Comparison of ENCODE assay signal across 1 cellular context in the genomic region with DNA sequence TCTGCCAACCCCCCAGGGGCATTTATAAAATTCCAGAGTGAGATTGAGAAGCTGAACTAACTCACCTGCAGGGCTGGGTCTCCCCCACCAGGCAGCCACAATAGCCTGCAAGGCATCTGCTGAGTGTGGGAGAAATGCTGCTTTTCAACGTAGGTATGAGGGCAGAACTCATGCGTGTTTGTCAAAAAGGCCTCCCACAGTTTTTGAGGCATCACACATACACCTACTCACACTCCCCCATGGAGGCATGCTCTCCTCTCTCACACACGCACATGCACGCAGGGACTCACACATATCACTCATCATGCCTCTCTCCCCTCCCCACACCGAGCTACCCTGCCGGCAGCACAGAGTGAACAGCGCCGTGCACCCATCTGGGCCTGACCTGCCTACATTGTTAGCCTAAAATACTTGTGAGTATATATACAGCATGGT.
TF ChIP-seq lines count a peak whose summit lies in the region.

No MANE protein-coding gene starts in this region.

TF ChIP-seq in GM12878, 131 proteins besides CTCF, POLR2A, EP300 and RAD21 (continued from another document):
- TF ChIP-seq, protein P1, sequence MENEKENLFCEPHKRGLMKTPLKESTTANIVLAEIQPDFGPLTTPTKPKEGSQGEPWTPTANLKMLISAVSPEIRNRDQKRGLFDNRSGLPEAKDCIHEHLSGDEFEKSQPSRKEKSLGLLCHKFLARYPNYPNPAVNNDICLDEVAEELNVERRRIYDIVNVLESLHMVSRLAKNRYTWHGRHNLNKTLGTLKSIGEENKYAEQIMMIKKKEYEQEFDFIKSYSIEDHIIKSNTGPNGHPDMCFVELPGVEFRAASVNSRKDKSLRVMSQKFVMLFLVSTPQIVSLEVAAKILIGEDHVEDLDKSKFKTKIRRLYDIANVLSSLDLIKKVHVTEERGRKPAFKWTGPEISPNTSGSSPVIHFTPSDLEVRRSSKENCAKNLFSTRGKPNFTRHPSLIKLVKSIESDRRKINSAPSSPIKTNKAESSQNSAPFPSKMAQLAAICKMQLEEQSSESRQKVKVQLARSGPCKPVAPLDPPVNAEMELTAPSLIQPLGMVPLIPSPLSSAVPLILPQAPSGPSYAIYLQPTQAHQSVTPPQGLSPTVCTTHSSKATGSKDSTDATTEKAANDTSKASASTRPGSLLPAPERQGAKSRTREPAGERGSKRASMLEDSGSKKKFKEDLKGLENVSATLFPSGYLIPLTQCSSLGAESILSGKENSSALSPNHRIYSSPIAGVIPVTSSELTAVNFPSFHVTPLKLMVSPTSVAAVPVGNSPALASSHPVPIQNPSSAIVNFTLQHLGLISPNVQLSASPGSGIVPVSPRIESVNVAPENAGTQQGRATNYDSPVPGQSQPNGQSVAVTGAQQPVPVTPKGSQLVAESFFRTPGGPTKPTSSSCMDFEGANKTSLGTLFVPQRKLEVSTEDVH (IDR thresholded peaks at IDR 0.05; ENCODE audit: low read depth, partially characterized antibody) = no peak
- TF ChIP-seq HDAC6 (IDR thresholded peaks at IDR 0.05; ENCODE audit: unreplicated experiment) (no peak), TCF3 (IDR thresholded peaks at IDR 0.05; ENCODE audit: borderline replicate concordance, insufficient read depth, low read depth, low read length) (0 out of 2 replicates have a peak, but pooled peaks have one; percentile 18), DPF2 (IDR thresholded peaks at IDR 0.05) (peak; percentile 57; the same call in 1 of the 2 replicates), SIN3A (IDR thresholded peaks at IDR 0.05; ENCODE audit: low read depth, low read length) (no peak), ESRRA (IDR thresholded peaks at IDR 0.05; ENCODE audit: low read length) (no peak), NFXL1 (IDR thresholded peaks at IDR 0.05; ENCODE audit: borderline replicate concordance) (no peak), TBL1XR1 (IDR thresholded peaks at IDR 0.05; ENCODE audit: low read depth, low read length) (no peak), ZNF24 (IDR thresholded peaks at IDR 0.05) (no peak), HCFC1 (IDR thresholded peaks at IDR 0.05; ENCODE audit: low read length) (no peak), ATF7 (IDR thresholded peaks at IDR 0.05; ENCODE audit: low read depth) (peak; percentile 34; the same call in 1 of the 2 replicates), SMARCA5 (IDR thresholded peaks at IDR 0.05) (peak; percentile 11; the same call in 1 of the 2 replicates), SREBF1 (IDR thresholded peaks at IDR 0.05; ENCODE audit: low read length) (no peak), FOXM1 (IDR thresholded peaks at IDR 0.05; ENCODE audit: low read depth, low read length) (peak; percentile 48; the same call in 1 of the 2 replicates), BHLHE40 (IDR thresholded peaks at IDR 0.05; ENCODE audit: borderline replicate concordance in 1 of 2, low read depth in 2 of 2, low read length in 1 of 2) (peak in 1 of 2 experiments; percentile 67; a peak in 2 of 4 replicates), BACH1 (IDR thresholded peaks at IDR 0.05; ENCODE audit: borderline replicate concordance) (no peak), BMI1 (IDR thresholded peaks at IDR 0.05; ENCODE audit: borderline replicate concordance) (no peak), RBBP5 (conservative IDR thresholded peaks at IDR 0.05) (no peak), SREBF2 (IDR thresholded peaks at IDR 0.05; ENCODE audit: low read length) (no peak), BCL11A (IDR thresholded peaks at IDR 0.05; ENCODE audit: low read depth, low read length) (peak; percentile 78; the same call in 1 of the 2 replicates), POLR2AphosphoS5 (IDR thresholded peaks at IDR 0.05; ENCODE audit: low read length) (peak; percentile 52; the same call in 1 of the 2 replicates), SP1 (IDR thresholded peaks at IDR 0.05; ENCODE audit: low read depth, low read length) (peak; percentile 62), RELA (IDR thresholded peaks at IDR 0.05; ENCODE audit: borderline replicate concordance, partially characterized antibody) (no peak), CBX5 (IDR thresholded peaks at IDR 0.05; ENCODE audit: low read depth) (no peak), EED (IDR thresholded peaks at IDR 0.05; ENCODE audit: low read depth) (0 out of 2 replicates have a peak, but pooled peaks have one; percentile 3), MTA3 (IDR thresholded peaks at IDR 0.05; ENCODE audit: borderline replicate concordance, low read length) (no peak), KDM1A (IDR thresholded peaks at IDR 0.05; ENCODE audit: borderline replicate concordance) (no peak), RB1 (IDR thresholded peaks at IDR 0.05; ENCODE audit: borderline replicate concordance) (no peak), RAD51 (IDR thresholded peaks at IDR 0.05) (no peak), EGR1 (IDR thresholded peaks at IDR 0.05; ENCODE audit: borderline replicate concordance in 1 of 2, low read depth in 2 of 2, low read length in 2 of 2) (peak in 1 of 2 experiments; percentile 21; a peak in 1 of 3 replicates), CHD2 (IDR thresholded peaks at IDR 0.05; ENCODE audit: borderline replicate concordance, low read depth, low read length) (no peak; the same call in 1 of the 2 replicates), MTA2 (IDR thresholded peaks at IDR 0.05; ENCODE audit: low read depth) (peak; percentile 68), NBN (IDR thresholded peaks at IDR 0.05) (peak; percentile 52; the same call in 1 of the 2 replicates), IKZF2 (IDR thresholded peaks at IDR 0.05) (peak in 1 of 2 experiments; percentile 32; a peak in 1 of 4 replicates), CBX3 (IDR thresholded peaks at IDR 0.05; ENCODE audit: borderline replicate concordance, low read depth) (no peak), FOXK2 (IDR thresholded peaks at IDR 0.05) (no peak), FOS (IDR thresholded peaks at IDR 0.05; ENCODE audit: borderline replicate concordance, extremely low read depth, insufficient read length) (no peak), MYC (IDR thresholded peaks at IDR 0.05; ENCODE audit: insufficient read depth, insufficient read length, insufficient replicate concordance, low read length, severe bottlenecking) (no peak), PAX5 (IDR thresholded peaks at IDR 0.05; ENCODE audit: borderline replicate concordance, low read depth, low read length) (peak; percentile 87), RFX5 (IDR thresholded peaks at IDR 0.05; ENCODE audit: low read depth, low read length) (no peak), CREB1 (IDR thresholded peaks at IDR 0.05; ENCODE audit: low read depth) (peak; percentile 48; the same call in 1 of the 2 replicates), SIX5 (IDR thresholded peaks at IDR 0.05; ENCODE audit: low read depth, low read length, severe bottlenecking) (no peak), SMC3 (IDR thresholded peaks at IDR 0.05; ENCODE audit: borderline replicate concordance, low read length) (no peak; the same call in 1 of the 2 replicates), ZNF384 (IDR thresholded peaks at IDR 0.05; ENCODE audit: borderline replicate concordance, low read depth, low read length) (no peak), TCF12 (IDR thresholded peaks at IDR 0.05; ENCODE audit: low read depth, low read length) (peak; percentile 75), TARDBP (IDR thresholded peaks at IDR 0.05; ENCODE audit: borderline replicate concordance) (no peak), NRF1 (conservative IDR thresholded peaks at IDR 0.05; ENCODE audit: low read depth, low read length) (no peak)
- TF ChIP-seq, protein P2, sequence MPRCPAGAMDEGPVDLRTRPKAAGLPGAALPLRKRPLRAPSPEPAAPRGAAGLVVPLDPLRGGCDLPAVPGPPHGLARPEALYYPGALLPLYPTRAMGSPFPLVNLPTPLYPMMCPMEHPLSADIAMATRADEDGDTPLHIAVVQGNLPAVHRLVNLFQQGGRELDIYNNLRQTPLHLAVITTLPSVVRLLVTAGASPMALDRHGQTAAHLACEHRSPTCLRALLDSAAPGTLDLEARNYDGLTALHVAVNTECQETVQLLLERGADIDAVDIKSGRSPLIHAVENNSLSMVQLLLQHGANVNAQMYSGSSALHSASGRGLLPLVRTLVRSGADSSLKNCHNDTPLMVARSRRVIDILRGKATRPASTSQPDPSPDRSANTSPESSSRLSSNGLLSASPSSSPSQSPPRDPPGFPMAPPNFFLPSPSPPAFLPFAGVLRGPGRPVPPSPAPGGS (IDR thresholded peaks at IDR 0.05; ENCODE audit: borderline replicate concordance, insufficient read depth, low read depth, low read length, poor library complexity, severe bottlenecking) = peak; percentile 10
- TF ChIP-seq, protein P3, sequence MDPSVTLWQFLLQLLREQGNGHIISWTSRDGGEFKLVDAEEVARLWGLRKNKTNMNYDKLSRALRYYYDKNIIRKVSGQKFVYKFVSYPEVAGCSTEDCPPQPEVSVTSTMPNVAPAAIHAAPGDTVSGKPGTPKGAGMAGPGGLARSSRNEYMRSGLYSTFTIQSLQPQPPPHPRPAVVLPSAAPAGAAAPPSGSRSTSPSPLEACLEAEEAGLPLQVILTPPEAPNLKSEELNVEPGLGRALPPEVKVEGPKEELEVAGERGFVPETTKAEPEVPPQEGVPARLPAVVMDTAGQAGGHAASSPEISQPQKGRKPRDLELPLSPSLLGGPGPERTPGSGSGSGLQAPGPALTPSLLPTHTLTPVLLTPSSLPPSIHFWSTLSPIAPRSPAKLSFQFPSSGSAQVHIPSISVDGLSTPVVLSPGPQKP (IDR thresholded peaks at IDR 0.05; ENCODE audit: low read depth, low read length) = no peak
- TF ChIP-seq, protein P4, sequence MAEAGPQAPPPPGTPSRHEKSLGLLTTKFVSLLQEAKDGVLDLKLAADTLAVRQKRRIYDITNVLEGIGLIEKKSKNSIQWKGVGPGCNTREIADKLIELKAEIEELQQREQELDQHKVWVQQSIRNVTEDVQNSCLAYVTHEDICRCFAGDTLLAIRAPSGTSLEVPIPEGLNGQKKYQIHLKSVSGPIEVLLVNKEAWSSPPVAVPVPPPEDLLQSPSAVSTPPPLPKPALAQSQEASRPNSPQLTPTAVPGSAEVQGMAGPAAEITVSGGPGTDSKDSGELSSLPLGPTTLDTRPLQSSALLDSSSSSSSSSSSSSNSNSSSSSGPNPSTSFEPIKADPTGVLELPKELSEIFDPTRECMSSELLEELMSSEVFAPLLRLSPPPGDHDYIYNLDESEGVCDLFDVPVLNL (IDR thresholded peaks at IDR 0.05; ENCODE audit: low read depth, low read length) = no peak
- TF ChIP-seq, protein P5, sequence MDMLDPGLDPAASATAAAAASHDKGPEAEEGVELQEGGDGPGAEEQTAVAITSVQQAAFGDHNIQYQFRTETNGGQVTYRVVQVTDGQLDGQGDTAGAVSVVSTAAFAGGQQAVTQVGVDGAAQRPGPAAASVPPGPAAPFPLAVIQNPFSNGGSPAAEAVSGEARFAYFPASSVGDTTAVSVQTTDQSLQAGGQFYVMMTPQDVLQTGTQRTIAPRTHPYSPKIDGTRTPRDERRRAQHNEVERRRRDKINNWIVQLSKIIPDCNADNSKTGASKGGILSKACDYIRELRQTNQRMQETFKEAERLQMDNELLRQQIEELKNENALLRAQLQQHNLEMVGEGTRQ (IDR thresholded peaks at IDR 0.05; ENCODE audit: borderline replicate concordance, low read depth, low read length) = no peak
- TF ChIP-seq, protein P6, sequence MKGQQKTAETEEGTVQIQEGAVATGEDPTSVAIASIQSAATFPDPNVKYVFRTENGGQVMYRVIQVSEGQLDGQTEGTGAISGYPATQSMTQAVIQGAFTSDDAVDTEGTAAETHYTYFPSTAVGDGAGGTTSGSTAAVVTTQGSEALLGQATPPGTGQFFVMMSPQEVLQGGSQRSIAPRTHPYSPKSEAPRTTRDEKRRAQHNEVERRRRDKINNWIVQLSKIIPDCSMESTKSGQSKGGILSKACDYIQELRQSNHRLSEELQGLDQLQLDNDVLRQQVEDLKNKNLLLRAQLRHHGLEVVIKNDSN (IDR thresholded peaks at IDR 0.05; ENCODE audit: borderline replicate concordance, extremely low read length, insufficient read depth, low read depth, low read length) = no peak
- TF ChIP-seq, protein P7, sequence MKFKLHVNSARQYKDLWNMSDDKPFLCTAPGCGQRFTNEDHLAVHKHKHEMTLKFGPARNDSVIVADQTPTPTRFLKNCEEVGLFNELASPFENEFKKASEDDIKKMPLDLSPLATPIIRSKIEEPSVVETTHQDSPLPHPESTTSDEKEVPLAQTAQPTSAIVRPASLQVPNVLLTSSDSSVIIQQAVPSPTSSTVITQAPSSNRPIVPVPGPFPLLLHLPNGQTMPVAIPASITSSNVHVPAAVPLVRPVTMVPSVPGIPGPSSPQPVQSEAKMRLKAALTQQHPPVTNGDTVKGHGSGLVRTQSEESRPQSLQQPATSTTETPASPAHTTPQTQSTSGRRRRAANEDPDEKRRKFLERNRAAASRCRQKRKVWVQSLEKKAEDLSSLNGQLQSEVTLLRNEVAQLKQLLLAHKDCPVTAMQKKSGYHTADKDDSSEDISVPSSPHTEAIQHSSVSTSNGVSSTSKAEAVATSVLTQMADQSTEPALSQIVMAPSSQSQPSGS (IDR thresholded peaks at IDR 0.05; ENCODE audit: low read length) = peak; percentile 29; the same call in 1 of the 2 replicates
